8 cellular contexts compared by ENCODE assay signal in genomic region chr6:26285143-26286134, GRCh38.
DNase-seq lines count a peak whose midpoint lies in the region; ATAC-seq and TF ChIP-seq lines count a peak whose summit lies in the region.

No MANE protein-coding gene starts in this region.

- DNase-seq in DMS79 (lab: John Stamatoyannopoulos, UW), result peak; percentile 82
- peak; percentile 96 to 99 (median 99) for DNase-seq in Peyer's patch
- DNase-seq in activated T-helper 1 cell treated with Interleukin-2 at 50 U/mL for 16 hours (ENCODE audit: low read depth), result peak; percentile 86
- peak; percentile 94 for DNase-seq in esophagus squamous epithelium (lab: John Stamatoyannopoulos, UW)
- DNase-seq in myocyte (ENCODE audit: low read depth), result peak; percentile 99
- DNase-seq in stimulated activated CD8-positive, alpha-beta memory T cell treated with anti-CD3 and anti-CD28 coated beads, Interleukin-7, amount 100 ng/mL, for 4 hours (ENCODE audit: low read depth in 2 of 2), result peak; percentile 90 to 96

- H3K4me1 ChIP-seq in KMS-11 (ENCODE audit: low read depth, poor library complexity, severe bottlenecking) (peaks cover 33% of the 10 kb centered on the region), Peyer's patch (peaks cover 0 to 12% (median 0%) of the 10 kb centered on the region in 4 donors), esophagus squamous epithelium (peaks cover 7 to 28% (median 7%) of the 10 kb centered on the region in 3 donors)

- no peaks in the 10 kb centered on the region for H3K36me3 ChIP-seq in KMS-11 (ENCODE audit: insufficient read depth)
- no peaks in the 10 kb centered on the region for H3K36me3 ChIP-seq in Peyer's patch
- H3K36me3 ChIP-seq in esophagus squamous epithelium, result peaks cover 0 to 9% (median 0%) of the 10 kb centered on the region in 3 donors

- H3K4me2 ChIP-seq in KMS-11, result peak overlapping the region; percentile 74

- TF ChIP-seq CTCF in KMS-11 (conservative IDR thresholded peaks at IDR 0.05; ENCODE audit: low read depth, low read length) (0 out of 2 replicates have a peak, but pooled peaks have one; percentile 15), Peyer's patch (IDR thresholded peaks at IDR 0.05) (peak in 1 of 6 experiments; percentile 2), esophagus squamous epithelium (IDR thresholded peaks at IDR 0.05) (peak in 1 of 6 experiments; percentile 9)

- no peaks in the 10 kb centered on the region for H4K20me1 ChIP-seq in KMS-11 (ENCODE audit: insufficient read depth)

- no peaks in the 10 kb centered on the region for H3K9me3 ChIP-seq in Peyer's patch
- H3K9me3 ChIP-seq in esophagus squamous epithelium, result peaks cover 0 to 6% (median 0%) of the 10 kb centered on the region in 3 donors

- TF ChIP-seq POLR2A in Peyer's patch (IDR thresholded peaks at IDR 0.05), result peak; percentile 93 to 94
- peak in 3 of 4 donors; percentile 68 to 93 (median 90) for TF ChIP-seq POLR2A in esophagus squamous epithelium (IDR thresholded peaks at IDR 0.05)

- H3K79me2 ChIP-seq in KMS-11 (ENCODE audit: insufficient read depth, low read depth), result peaks cover 26% of the 10 kb centered on the region; the same call in 1 of the 2 replicates

- ATAC-seq in GM21786 (IDR thresholded peaks at IDR 0.05; ENCODE audit: unreplicated experiment), result peak; percentile 69

- peak overlapping the region; percentile 39 for H2AFZ ChIP-seq in KMS-11 (ENCODE audit: low read depth)

- H3K27ac ChIP-seq in KMS-11 (peak overlapping the region; percentile 99), Peyer's patch (peak overlapping the region; percentile 87 to 97 (median 92)), esophagus squamous epithelium (peak overlapping the region; percentile 93 to 99 (median 96))

- H3K4me3 ChIP-seq in KMS-11 (IDR thresholded peaks at IDR 0.05; ENCODE audit: insufficient read depth, low read depth, low read length) (no peak overlapping the region), Peyer's patch (peak overlapping the region; percentile 44 to 71 (median 58)), esophagus squamous epithelium (peak overlapping the region; percentile 47 to 74 (median 66))

- H3K27me3 ChIP-seq in KMS-11 (ENCODE audit: insufficient read depth, low read depth) (no peaks in the 10 kb centered on the region), Peyer's patch (no peaks in the 10 kb centered on the region), esophagus squamous epithelium (no peaks in the 10 kb centered on the region)

- H3K9ac ChIP-seq in KMS-11, result peak overlapping the region; percentile 99

- intact Hi-C loops in esophagus squamous epithelium (cut with DNase I), result no loop called here

- 0 to 1% methylated on average over 39 to 47 of the region's 53 CpGs for WGBS in esophagus squamous epithelium, 2 donors
